2 cellular contexts compared by ENCODE assay signal in genomic region chr11:6201486-6201885, GRCh38.
TF ChIP-seq lines count a peak whose summit lies in the region.

No MANE protein-coding gene starts in this region.

TF ChIP-seq in liver, 16 proteins besides CTCF, POLR2A, EP300 and RAD21:
- TF ChIP-seq REST (IDR thresholded peaks at IDR 0.05), result no peak
- TF ChIP-seq EGR1 (IDR thresholded peaks at IDR 0.05; ENCODE audit: low read depth in 2 of 2), result no peak
- TF ChIP-seq FOXA1 (IDR thresholded peaks at IDR 0.05), result no peak
- no peak for TF ChIP-seq FOXA2 (IDR thresholded peaks at IDR 0.05)
- no peak for TF ChIP-seq MAX (IDR thresholded peaks at IDR 0.05)
- no peak for TF ChIP-seq RXRA (IDR thresholded peaks at IDR 0.05)
- no peak for TF ChIP-seq ZBTB33 (IDR thresholded peaks at IDR 0.05)
- TF ChIP-seq YY1 (IDR thresholded peaks at IDR 0.05), result no peak
- no peak for TF ChIP-seq NR2F2 (IDR thresholded peaks at IDR 0.05)

TF ChIP-seq in HepG2, 621 proteins besides CTCF, POLR2A, EP300 and RAD21:
- no peak for TF ChIP-seq ZBTB49 (CRISPR knock-in tag; IDR thresholded peaks at IDR 0.05; ENCODE audit: borderline replicate concordance)
- no peak for TF ChIP-seq SMARCE1 (IDR thresholded peaks at IDR 0.05; ENCODE audit: borderline replicate concordance)
- TF ChIP-seq TEF (CRISPR knock-in tag; IDR thresholded peaks at IDR 0.05), result no peak
- no peak for TF ChIP-seq ZGPAT (CRISPR knock-in tag; IDR thresholded peaks at IDR 0.05)
- no peak for TF ChIP-seq ZNF674 (CRISPR knock-in tag; IDR thresholded peaks at IDR 0.05; ENCODE audit: low read depth)
- TF ChIP-seq NFE2L1 (CRISPR knock-in tag; IDR thresholded peaks at IDR 0.05; ENCODE audit: borderline replicate concordance), result no peak
- no peak for TF ChIP-seq MAZ (IDR thresholded peaks at IDR 0.05; ENCODE audit: borderline replicate concordance, low read depth, low read length)
- TF ChIP-seq MAZ (CRISPR knock-in tag; IDR thresholded peaks at IDR 0.05; ENCODE audit: low read depth), result no peak
- TF ChIP-seq ZNF30 (CRISPR knock-in tag; IDR thresholded peaks at IDR 0.05), result no peak
- TF ChIP-seq ZNF232 (CRISPR knock-in tag; IDR thresholded peaks at IDR 0.05; ENCODE audit: borderline replicate concordance), result no peak
- TF ChIP-seq ONECUT2 (CRISPR knock-in tag; IDR thresholded peaks at IDR 0.05), result no peak
- TF ChIP-seq FOXO1 (CRISPR knock-in tag; IDR thresholded peaks at IDR 0.05), result no peak
- no peak for TF ChIP-seq FOXJ3 (CRISPR knock-in tag; IDR thresholded peaks at IDR 0.05; ENCODE audit: borderline replicate concordance)
- no peak for TF ChIP-seq ZNF773 (CRISPR knock-in tag; IDR thresholded peaks at IDR 0.05; ENCODE audit: borderline replicate concordance)
- no peak for TF ChIP-seq ZNF33B (CRISPR knock-in tag; IDR thresholded peaks at IDR 0.05)
- TF ChIP-seq ZNF317 (CRISPR knock-in tag; IDR thresholded peaks at IDR 0.05), result no peak
- no peak for TF ChIP-seq SKI (IDR thresholded peaks at IDR 0.05; ENCODE audit: partially characterized antibody)
- no peak for TF ChIP-seq ZNF740 (CRISPR knock-in tag; IDR thresholded peaks at IDR 0.05)
- TF ChIP-seq KDM5B (CRISPR knock-in tag; IDR thresholded peaks at IDR 0.05; ENCODE audit: borderline replicate concordance), result no peak
- no peak for TF ChIP-seq POLR2G (IDR thresholded peaks at IDR 0.05; ENCODE audit: low read depth, low read length)
